15 cellular contexts compared by ENCODE assay signal in genomic region chr20:62659488-62659887, GRCh38. TPM values are rescaled to one million over a fixed set of nuclear protein-coding genes. Genes with fewer than 3 reads are reported as not detected.
A peak's percentile ranks its signal among the peaks of the same experiment; 100 is the strongest.
DNase-seq lines count a peak whose midpoint lies in the region; ATAC-seq, FAIRE-seq and TF ChIP-seq lines count a peak whose summit lies in the region.
"Had no signal": no experiment of that assay in that cellular context is flagged by ENCODE, and none has a peak within 500 bp of the region (broad histone marks: within the 10 kb centered on the region; RNA-seq: fewer than 3 reads in every experiment).

No MANE protein-coding gene starts in this region.

- TF ChIP-seq CTCF in HepG2 (CRISPR knock-in tag; IDR thresholded peaks at IDR 0.05) = no peak
- no peak for TF ChIP-seq CTCF in right lobe of liver (IDR thresholded peaks at IDR 0.05)
- no peak for TF ChIP-seq CTCF in RWPE1 (conservative IDR thresholded peaks at IDR 0.05; ENCODE audit: low read depth)
- no peak for TF ChIP-seq CTCF in ovary (IDR thresholded peaks at IDR 0.05)

- in situ Hi-C loops in HepG2 (cut with HindIII; ENCODE audit: extremely low pct_ligation_motif_present, low pct_unique_long_range_greater_than_20kb) = no loop called here

- H2AFZ ChIP-seq in HepG2 (ENCODE audit: low read length) = no peak overlapping the region
- H2AFZ ChIP-seq: GM23248 had no signal

- TF ChIP-seq POLR2A in HepG2 (IDR thresholded peaks at IDR 0.05; ENCODE audit: insufficient read depth in 1 of 2, low read depth in 2 of 2, low read length in 2 of 2) = no peak
- TF ChIP-seq POLR2A in right lobe of liver (IDR thresholded peaks at IDR 0.05) = no peak
- no peak for TF ChIP-seq POLR2A in ovary (IDR thresholded peaks at IDR 0.05)

- TF ChIP-seq EP300 in HepG2 (IDR thresholded peaks at IDR 0.05; ENCODE audit: low read depth in 2 of 2, low read length in 2 of 2) = no peak
- no peak for TF ChIP-seq EP300 in HepG2 (CRISPR knock-in tag; IDR thresholded peaks at IDR 0.05; ENCODE audit: borderline replicate concordance)
- TF ChIP-seq EP300 in ovary (IDR thresholded peaks at IDR 0.05) = no peak

- POLR2A ChIA-PET in HepG2 (lab: Yijun Ruan, JAX) (no interaction called here), RWPE1 (lab: Yijun Ruan, JAX; ENCODE audit: low non-redundant PET) (no interaction called here)

- TF ChIP-seq RAD21 in HepG2 (CRISPR knock-in tag; IDR thresholded peaks at IDR 0.05) = no peak

- H3K27ac ChIP-seq in HepG2 (ENCODE audit: extremely low read length, insufficient read depth, low read length) (no peak overlapping the region), right lobe of liver (no peak overlapping the region), RWPE1 (peak overlapping the region; percentile 84), ovary (no peak overlapping the region)
- H3K27ac ChIP-seq: GM23248 had no signal

- no peak overlapping the region for H3K4me2 ChIP-seq in HepG2 (ENCODE audit: low read depth, low read length)
- H3K4me2 ChIP-seq: BLaER1 had no signal

- DNase-seq in HepG2 (ENCODE audit: low spot score) (no peak), right lobe of liver (no peak), RWPE1 (ENCODE audit: low spot score) (no peak), ovary (peak in 3 of 5 donors; percentile 24 to 28 (median 25)), AG08396 (ENCODE audit: low spot score) (no peak), UCSD-AML1 (lab: John Stamatoyannopoulos, UW; ENCODE audit: unreplicated experiment) (no peak)
- DNase-seq: GDM1, GM23248 had no signal

- H3K9me3 ChIP-seq in HepG2 (ENCODE audit: low read length) = no peaks in the 10 kb centered on the region
- no peaks in the 10 kb centered on the region for H3K9me3 ChIP-seq in right lobe of liver
- no peaks in the 10 kb centered on the region for H3K9me3 ChIP-seq in ovary
- H3K9me3 ChIP-seq: BLaER1, HAP-1 had no signal

- intact Hi-C loops in HepG2 (cut with micrococcal nuclease; ENCODE audit: unreplicated experiment) = no loop called here
- intact Hi-C loops in right lobe of liver (cut with DNase I) = no loop called here
- intact Hi-C loops in ovary (cut with DNase I) = no loop called here

- H3K79me2 ChIP-seq in HepG2 (ENCODE audit: insufficient read depth, low read length) = peaks cover 6% of the 10 kb centered on the region

- H3K4me1 ChIP-seq in HepG2 (ENCODE audit: insufficient read depth, low read length) (peaks cover 26% of the 10 kb centered on the region), right lobe of liver (no peaks in the 10 kb centered on the region), ovary (ENCODE audit: insufficient read depth) (peaks cover 10% of the 10 kb centered on the region)

- H3K9ac ChIP-seq in HepG2 (ENCODE audit: insufficient read depth, low read depth, low read length) = no peak overlapping the region
- H3K9ac ChIP-seq: BLaER1, GM23248 had no signal

- no peaks in the 10 kb centered on the region for H4K20me1 ChIP-seq in HepG2 (ENCODE audit: insufficient read depth, low read length)

- H3K4me3 ChIP-seq in HepG2 (replicated peaks in 1 of 3; ENCODE audit: insufficient read depth in 1 of 3, low read depth in 2 of 3, low read length in 3 of 3) (no peak overlapping the region), right lobe of liver (no peak overlapping the region), ovary (no peak overlapping the region)
- H3K4me3 ChIP-seq: BLaER1, GM23248, HAP-1 had no signal

- no TSS peak for BruUV-seq in HepG2 (replicated peaks; lab: Mats Ljungman, UMichigan)

- no peak for ATAC-seq in HepG2
- ATAC-seq in right lobe of liver = no peak

- H3K27me3 ChIP-seq in HepG2 (ENCODE audit: control insufficient read depth in 1 of 2, insufficient read depth in 2 of 2, low read length in 2 of 2) (no peaks in the 10 kb centered on the region), right lobe of liver (no peaks in the 10 kb centered on the region), ovary (no peaks in the 10 kb centered on the region)
- H3K27me3 ChIP-seq: BLaER1 had no signal

- 93% methylated on average over 14 of the region's 19 CpGs for WGBS in HepG2 (ENCODE audit: low lambda C conversion rate)
- 80% methylated on average over 1 of the region's 19 CpGs for WGBS in right lobe of liver (ENCODE audit: insufficient coverage, low coverage, low lambda C conversion rate, missing lambda C conversion rate)
- WGBS in ovary, 3 donors = 94 to 97% (median 94%) methylated on average over 19 of the region's 19 CpGs

- FAIRE-seq in HepG2 (lab: Jason Lieb, UNC) = no peak
- FAIRE-seq: A204.1, GM12892, GM18507 had no signal

- CTCF ChIA-PET in HepG2 (lab: Yijun Ruan, JAX; ENCODE audit: low intra/inter-chr PET ratio, low total read pairs) (no interaction called here), RWPE1 (lab: Yijun Ruan, JAX) (interaction anchor here (0.6 to 1.0 kb wide), 2 partner anchors 149 to 277 kb away, joined by 3 read pairs; no protein-coding TSS in a partner anchor)

- H3K36me3 ChIP-seq in HepG2 (replicated peaks in 1 of 2; ENCODE audit: control insufficient read depth in 1 of 2, insufficient read depth in 2 of 2, low read length in 2 of 2) (peaks cover 6 to 53% of the 10 kb centered on the region in 2 experiments; a peak in 4 of 5 replicates), right lobe of liver (no peaks in the 10 kb centered on the region), ovary (no peaks in the 10 kb centered on the region)
- H3K36me3 ChIP-seq: HAP-1 had no signal

TF ChIP-seq in HepG2, 621 proteins besides CTCF, POLR2A, EP300 and RAD21 (continues in another document):
- peak; percentile 18 for TF ChIP-seq AGO2 (optimal IDR thresholded peaks at IDR 0.05; ENCODE audit: low read depth, low read length)
- no peak for TF ChIP-seq ZNF33B (CRISPR knock-in tag; IDR thresholded peaks at IDR 0.05)
- no peak for TF ChIP-seq REL (CRISPR knock-in tag; conservative IDR thresholded peaks at IDR 0.05)
- peak; percentile 39; the same call in 1 of the 2 replicates for TF ChIP-seq POLR2G (IDR thresholded peaks at IDR 0.05; ENCODE audit: low read depth, low read length)
- no peak for TF ChIP-seq CC2D1A (CRISPR knock-in tag; IDR thresholded peaks at IDR 0.05)
- TF ChIP-seq SRY (CRISPR knock-in tag; IDR thresholded peaks at IDR 0.05) = no peak

RNA-seq across cellular contexts. Expression of gene SLCO4A1, which starts 17.2 kb away (rescaled TPM):
- 23.8 and 55.5 TPM in 2 replicates for total RNA-seq in HepG2 (2016; rRNA removed; fragmentation: Illumina TruSeq; extraction: Trizol)
- total RNA-seq in HepG2 (2016; cell fraction: cytosol; rRNA removed; fragmentation: Illumina TruSeq; extraction: Trizol; ENCODE audit: low read depth) = 21.3 and 22.4 TPM in 2 replicates
- total RNA-seq in HepG2 (2016; cell fraction: insoluble cytoplasmic fraction; rRNA removed; fragmentation: Illumina TruSeq; extraction: Trizol) = 20.7 and 58.6 TPM in 2 replicates
- total RNA-seq in HepG2 (2016; cell fraction: membrane; rRNA removed; fragmentation: Illumina TruSeq; extraction: Trizol) = 31.3 and 32.0 TPM in 2 replicates
- total RNA-seq in HepG2 (2016; cell fraction: nucleus; rRNA removed; fragmentation: Illumina TruSeq; extraction: Trizol) = 55.7 and 65.4 TPM in 2 replicates
- 91.3 and 112 TPM in 2 replicates for polyA plus RNA-seq in HepG2 (2011; rRNA removed)
- 53.2 and 96.9 TPM in 2 replicates for polyA plus RNA-seq in HepG2 (2011; cell fraction: cytosol; rRNA removed)
- 133 and 239 TPM in 2 replicates for polyA plus RNA-seq in HepG2 (2011; cell fraction: nucleus; rRNA removed)
- polyA plus RNA-seq in HepG2 (2012) = 48.1 and 97.6 TPM in 2 replicates
- 14.3 and 17.6 TPM in 2 replicates for polyA plus RNA-seq in HepG2 (2016; cell fraction: cytosol; fragmentation: Illumina TruSeq; extraction: Trizol; ENCODE audit: low read depth)
- polyA plus RNA-seq in HepG2 (2016; cell fraction: insoluble cytoplasmic fraction; fragmentation: Illumina TruSeq; extraction: Trizol; ENCODE audit: low read depth) = 25.9 and 26.2 TPM in 2 replicates
- polyA plus RNA-seq in HepG2 (2016; cell fraction: membrane; fragmentation: Illumina TruSeq; extraction: Trizol; ENCODE audit: low read depth) = 21.9 and 22.4 TPM in 2 replicates
- polyA plus RNA-seq in HepG2 (2016; cell fraction: nucleus; fragmentation: Illumina TruSeq; extraction: Trizol; ENCODE audit: insufficient read depth, low read depth) = 114 and 125 TPM in 2 replicates
- 44.0 and 104 TPM in 2 replicates for polyA minus RNA-seq in HepG2 (2011; rRNA and poly(A)+ RNA removed; ENCODE audit: low replicate concordance)
- 27.7 and 39.2 TPM in 2 replicates for polyA minus RNA-seq in HepG2 (2011; cell fraction: cytosol; rRNA and poly(A)+ RNA removed)
- polyA minus RNA-seq in HepG2 (2011; cell fraction: nucleus; rRNA and poly(A)+ RNA removed) = 31.2 and 42.4 TPM in 2 replicates
- total RNA-seq in right lobe of liver = 1 to 10 TPM in 5 of 6 experiments, under 1 TPM in 1; 0.93 to 8.8 (median 4.3) TPM
- 10 to 100 TPM in 1 of 7 donors, 1 to 10 TPM in 6; 3.3 to 10.9 (median 4.4) TPM for total RNA-seq in ovary
- polyA plus RNA-seq in ovary = 1 to 10 TPM; 1.1 to 2.2 TPM

RNA-seq across cellular contexts. Expression of gene NTSR1, which starts 49.1 kb away (rescaled TPM):
- 0.09 TPM in 1 of 2 replicates, not detected in the other for total RNA-seq in HepG2 (2016; rRNA removed; fragmentation: Illumina TruSeq; extraction: Trizol)
- not detected in 2 replicates for total RNA-seq in HepG2 (2016; cell fraction: cytosol; rRNA removed; fragmentation: Illumina TruSeq; extraction: Trizol; ENCODE audit: low read depth)
- 0.04 TPM in 1 of 2 replicates, not detected in the other for total RNA-seq in HepG2 (2016; cell fraction: insoluble cytoplasmic fraction; rRNA removed; fragmentation: Illumina TruSeq; extraction: Trizol)
- 0.09 TPM in 1 of 2 replicates, not detected in the other for total RNA-seq in HepG2 (2016; cell fraction: membrane; rRNA removed; fragmentation: Illumina TruSeq; extraction: Trizol)
- total RNA-seq in HepG2 (2016; cell fraction: nucleus; rRNA removed; fragmentation: Illumina TruSeq; extraction: Trizol) = 0.12 TPM in 1 of 2 replicates, not detected in the other
- 0.12 and 0.17 TPM in 2 replicates for polyA plus RNA-seq in HepG2 (2011; rRNA removed)
- 0.09 and 0.12 TPM in 2 replicates for polyA plus RNA-seq in HepG2 (2011; cell fraction: cytosol; rRNA removed)
- polyA plus RNA-seq in HepG2 (2011; cell fraction: nucleus; rRNA removed) = 0.38 and 0.51 TPM in 2 replicates
- polyA plus RNA-seq in HepG2 (2012) = 0.09 and 0.19 TPM in 2 replicates
- polyA plus RNA-seq in HepG2 (2016; cell fraction: cytosol; fragmentation: Illumina TruSeq; extraction: Trizol; ENCODE audit: low read depth) = not detected in 2 replicates
- polyA plus RNA-seq in HepG2 (2016; cell fraction: insoluble cytoplasmic fraction; fragmentation: Illumina TruSeq; extraction: Trizol; ENCODE audit: low read depth) = 0.08 TPM in 1 of 2 replicates, not detected in the other
- polyA plus RNA-seq in HepG2 (2016; cell fraction: membrane; fragmentation: Illumina TruSeq; extraction: Trizol; ENCODE audit: low read depth) = 0.05 TPM in 1 of 2 replicates, not detected in the other
- 0.35 and 0.41 TPM in 2 replicates for polyA plus RNA-seq in HepG2 (2016; cell fraction: nucleus; fragmentation: Illumina TruSeq; extraction: Trizol; ENCODE audit: insufficient read depth, low read depth)
- 0.24 TPM in 1 of 2 replicates, not detected in the other for polyA minus RNA-seq in HepG2 (2011; rRNA and poly(A)+ RNA removed; ENCODE audit: low replicate concordance)
- not detected in 2 replicates for polyA minus RNA-seq in HepG2 (2011; cell fraction: cytosol; rRNA and poly(A)+ RNA removed)
- 0.12 and 0.13 TPM in 2 replicates for polyA minus RNA-seq in HepG2 (2011; cell fraction: nucleus; rRNA and poly(A)+ RNA removed)
- under 1 TPM in 4 of 6 experiments, not detected in 2; 0.04 to 0.74 (median 0.09) TPM for total RNA-seq in right lobe of liver
- total RNA-seq in ovary = under 1 TPM in 2 of 7 donors, not detected in 5; 0.12 to 0.23 TPM
- polyA plus RNA-seq in ovary = under 1 TPM; 0.05 TPM
- total RNA-seq: GM23248, H4 had no signal
- polyA plus RNA-seq: CD4-positive, alpha-beta memory T cell; GM23248 had no signal

Comparison
In these comparisons a context has a peak if more than half of its experiments do, and no peak if none do; other contexts are left out.
1. DNase-seq: peak in ovary (3 of 5); none in HepG2 (single experiment), right lobe of liver (0 of 3), RWPE1 (single experiment), AG08396 (single experiment) and UCSD-AML1 (single experiment).